ENCODE assay signal across 9 cellular contexts in genomic region chr2:173159794-173160463, GRCh38.
DNase-seq lines count a peak whose midpoint lies in the region; ATAC-seq, FAIRE-seq and TF ChIP-seq lines count a peak whose summit lies in the region.
"Had no signal": no experiment of that assay in that cellular context is flagged by ENCODE, and none has a peak within 500 bp of the region (broad histone marks: within the 10 kb centered on the region; RNA-seq: fewer than 3 reads in every experiment).

No MANE protein-coding gene starts in this region.

- no peak for TF ChIP-seq POLR2A in upper lobe of left lung (IDR thresholded peaks at IDR 0.05)

- H3K27ac ChIP-seq in kidney (ENCODE audit: low read depth in 2 of 2, low read length in 2 of 2) (no peak overlapping the region), upper lobe of left lung (peak overlapping the region; percentile 54 to 83 (median 72))
- H3K27ac ChIP-seq: BLaER1 had no signal

- 0 to 29% methylated on average over 1 of the region's 1 CpG for WGBS in upper lobe of left lung, 2 donors

- in situ Hi-C loops in astrocyte of the cerebellum (cut with HindIII; ENCODE audit: low sequenced_read_pairs): no loop called here

- H3K9me3 ChIP-seq in kidney (ENCODE audit: control insufficient read depth in 1 of 2, low read length in 2 of 2): peaks cover 0 to 3% of the 10 kb centered on the region in 2 donors
- H3K9me3 ChIP-seq in upper lobe of left lung: no peaks in the 10 kb centered on the region

- TF ChIP-seq CTCF in astrocyte of the cerebellum (IDR thresholded peaks at IDR 0.05; ENCODE audit: low read depth, low read length, missing control alignments) (no peak), kidney (IDR thresholded peaks at IDR 0.05; ENCODE audit: borderline replicate concordance, extremely low read depth, insufficient read depth) (no peak), upper lobe of left lung (IDR thresholded peaks at IDR 0.05) (no peak)

- H3K4me3 ChIP-seq in astrocyte of the cerebellum (ENCODE audit: low read depth, low read length): no peak overlapping the region
- no peak overlapping the region for H3K4me3 ChIP-seq in kidney (ENCODE audit: low read length in 2 of 2)
- no peak overlapping the region for H3K4me3 ChIP-seq in upper lobe of left lung
- H3K4me3 ChIP-seq: BLaER1 had no signal

- H3K36me3 ChIP-seq in kidney (ENCODE audit: control insufficient read depth in 1 of 2, insufficient read depth in 2 of 2, low read length in 2 of 2): no peaks in the 10 kb centered on the region
- H3K36me3 ChIP-seq in upper lobe of left lung: no peaks in the 10 kb centered on the region

- FAIRE-seq in kidney (lab: Jason Lieb, UNC): no peak

- intact Hi-C loops in kidney (cut with DNase I): no loop called here

- peak; percentile 70 to 98 (median 94) for TF ChIP-seq EP300 in upper lobe of left lung (IDR thresholded peaks at IDR 0.05)

- ATAC-seq in upper lobe of left lung (ENCODE audit: low FRiP score in 2 of 2) (peak; percentile 95), HG03571 (IDR thresholded peaks at IDR 0.05; ENCODE audit: unreplicated experiment) (no peak), HG03565 (IDR thresholded peaks at IDR 0.05; ENCODE audit: unreplicated experiment) (no peak)

- DNase-seq in NCI-H1105 treated with DMSO at 0.1 percent for 48 hours (lab: John Stamatoyannopoulos, UW) (peak; percentile 7), NCI-H1105 (lab: John Stamatoyannopoulos, UW) (no peak), astrocyte of the cerebellum (ENCODE audit: low read depth) (peak; percentile 87), kidney (peak; percentile 90), upper lobe of left lung (peak in 1 of 2 donors; percentile 97), cerebellar cortex (ENCODE audit: low spot score) (no peak)

- no peak overlapping the region for H3K9ac ChIP-seq in kidney (ENCODE audit: low read length in 2 of 2)
- H3K9ac ChIP-seq: BLaER1 had no signal

- no peaks in the 10 kb centered on the region for H3K27me3 ChIP-seq in upper lobe of left lung
- H3K27me3 ChIP-seq: BLaER1 had no signal

- H3K4me1 ChIP-seq in kidney (ENCODE audit: control insufficient read depth in 1 of 2, insufficient read depth in 1 of 2, low read depth in 1 of 2, low read length in 2 of 2): no peaks in the 10 kb centered on the region
- H3K4me1 ChIP-seq in upper lobe of left lung: peaks cover 18 to 29% (median 21%) of the 10 kb centered on the region in 4 donors
- H3K4me1 ChIP-seq: BLaER1 had no signal

Comparison
In these comparisons a context has a peak if more than half of its experiments do, and no peak if none do; other contexts are left out.
1. DNase-seq: peak in NCI-H1105 treated with DMSO at 0.1 percent for 48 hours (single experiment), astrocyte of the cerebellum (single experiment) and kidney (single experiment); none in NCI-H1105 (single experiment) and cerebellar cortex (single experiment).
2. H3K27ac ChIP-seq: peak in upper lobe of left lung (4 of 4); none in kidney (0 of 2).
3. ATAC-seq: peak in upper lobe of left lung (2 of 2); none in HG03571 (single experiment) and HG03565 (single experiment).